In genomic region chr20:48204499-48204898, GRCh38 we compare ENCODE assay signal across 28 cellular contexts.
"Had no signal": no experiment of that assay in that cellular context is flagged by ENCODE, and none has a peak within 500 bp of the region (broad histone marks: within the 10 kb centered on the region; RNA-seq: fewer than 3 reads in every experiment).

No MANE protein-coding gene starts in this region.

- H3K27ac ChIP-seq: heart right ventricle, left ventricle myocardium inferior, pancreas, prostate gland, skin epidermis, stomach, thyroid gland, transverse colon, upper lobe of left lung, vagina had no signal

- H3K9me3 ChIP-seq: heart right ventricle, left ventricle myocardium inferior, pancreas, prostate gland, stomach, testis, thyroid gland, transverse colon, upper lobe of left lung, vagina had no signal

- H3K36me3 Mint-ChIP-seq: immature natural killer cell; mesothelial cell of epicardium; naive B cell; natural killer cell; stimulated activated naive B cell treated with anti-CD40 and anti-IgM and Interleukin-4, amounts not matched to agents 10 μg/mL and 1 μg/mL and 100 μg/mL, for 72 hours had no signal

- H3K36me3 ChIP-seq: heart right ventricle, left ventricle myocardium inferior, pancreas, prostate gland, stomach, thyroid gland, transverse colon, upper lobe of left lung, vagina had no signal

- H3K4me1 ChIP-seq: left ventricle myocardium inferior, pancreas, prostate gland, stomach, thyroid gland, transverse colon, upper lobe of left lung had no signal

- H3K9me3 Mint-ChIP-seq: immature natural killer cell; mesothelial cell of epicardium; naive B cell; natural killer cell; nephron progenitor cell; stimulated activated naive B cell treated with anti-CD40 and anti-IgM and Interleukin-4, amounts not matched to agents 10 μg/mL and 1 μg/mL and 100 μg/mL, for 72 hours had no signal

- H3K4me3 ChIP-seq: heart right ventricle, left ventricle myocardium inferior, lung, pancreas, prostate gland, skin epidermis, stomach, testis, thyroid gland, transverse colon, upper lobe of left lung, vagina had no signal

- H3K27me3 ChIP-seq: pancreas, testis, thyroid gland, transverse colon, upper lobe of left lung, vagina had no signal

- H3K4me1 Mint-ChIP-seq: immature natural killer cell; natural killer cell; stimulated activated naive B cell treated with anti-CD40 and anti-IgM and Interleukin-4, amounts not matched to agents 10 μg/mL and 1 μg/mL and 100 μg/mL, for 72 hours had no signal

- DNase-seq: heart right ventricle; hippocampal formation; immature natural killer cell; kidney; left ventricle myocardium inferior; mesendoderm; naive B cell; natural killer cell; nephron progenitor cell; nucleus accumbens; pancreas; retina; right cardiac atrium; stimulated activated CD4-positive, alpha-beta T cell treated with anti-CD3 and anti-CD28 coated beads, Interleukin-12 subunit alpha, Interleukin-12 subunit beta, amount 100 ng/mL, for 4 hours; stimulated activated CD4-positive, alpha-beta T cell treated with anti-CD3 and anti-CD28 coated beads, Interleukin-15, amount 100 ng/mL, for 24 hours; stimulated activated CD4-positive, alpha-beta T cell treated with anti-CD3 and anti-CD28 coated beads, Interleukin-2, amount 100 ng/mL, for 24 hours; stimulated activated CD4-positive, alpha-beta T cell treated with anti-CD3 and anti-CD28 coated beads, Interleukin-4, amount 100 ng/mL, for 1 hour; stimulated activated naive B cell treated with anti-CD40 and anti-IgM and Interleukin-4, amounts not matched to agents 10 μg/mL and 1 μg/mL and 100 μg/mL, for 72 hours; stomach; testis; thyroid gland; transverse colon; upper lobe of left lung had no signal

- H3K27ac Mint-ChIP-seq: mesothelial cell of epicardium; naive B cell; natural killer cell; nephron progenitor cell; stimulated activated naive B cell treated with anti-CD40 and anti-IgM and Interleukin-4, amounts not matched to agents 10 μg/mL and 1 μg/mL and 100 μg/mL, for 72 hours had no signal

- H3K4me3 Mint-ChIP-seq: immature natural killer cell; mesothelial cell of epicardium; naive B cell; natural killer cell; nephron progenitor cell; stimulated activated naive B cell treated with anti-CD40 and anti-IgM and Interleukin-4, amounts not matched to agents 10 μg/mL and 1 μg/mL and 100 μg/mL, for 72 hours had no signal
